Comparison of ENCODE assay signal across 29 cellular contexts in the genomic region with DNA sequence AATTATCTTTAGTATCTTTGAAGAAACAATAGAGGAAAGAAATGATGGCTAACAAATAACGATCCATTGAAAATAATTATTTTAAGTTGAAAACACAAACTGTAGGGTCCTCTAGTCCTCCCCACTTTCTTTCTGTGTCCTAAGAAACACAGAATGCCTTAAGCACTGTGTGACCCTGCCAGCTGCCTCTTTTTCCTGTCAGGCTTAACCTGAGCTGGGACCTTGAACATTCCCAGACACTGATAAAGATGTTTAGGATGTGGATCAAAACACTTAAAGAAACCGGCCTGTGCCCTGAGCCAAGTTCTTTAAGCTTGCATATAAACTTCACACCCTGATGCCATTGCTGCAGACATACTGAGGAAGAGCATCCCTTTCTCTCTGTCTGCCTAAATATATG.
"Had no signal": no experiment of that assay in that cellular context is flagged by ENCODE, and none has a peak within 500 bp of the region (broad histone marks: within the 10 kb centered on the region; RNA-seq: fewer than 3 reads in every experiment).

No MANE protein-coding gene starts in this region.

- H3K4me3 Mint-ChIP-seq: effector memory CD8-positive, alpha-beta T cell; natural killer cell; neural crest cell had no signal

- H3K4me1 Mint-ChIP-seq: natural killer cell, neural crest cell had no signal

- H3K27ac ChIP-seq: epithelial cell of prostate, heart right ventricle, lower lobe of right lung, ovary, right atrium auricular region, stomach, thyroid gland, vagina had no signal

- H3K36me3 ChIP-seq: heart right ventricle, lower lobe of right lung, ovary, right atrium auricular region, stomach, thyroid gland, vagina had no signal

- H3K27me3 Mint-ChIP-seq: effector memory CD8-positive, alpha-beta T cell had no signal

- H3K27me3 ChIP-seq: heart right ventricle, ovary, right atrium auricular region, stomach, thyroid gland, vagina had no signal

- H3K9me3 ChIP-seq: lower lobe of right lung, ovary, thyroid gland had no signal

- FAIRE-seq: islet of Langerhans had no signal

- H3K4me3 ChIP-seq: heart right ventricle, lower lobe of right lung, ovary, right atrium auricular region, smooth muscle cell, stomach, thyroid gland, vagina had no signal

- ATAC-seq: effector memory CD8-positive, alpha-beta T cell; esophagus mucosa; heart right ventricle; left colon; left ventricle myocardium superior; lower lobe of right lung; natural killer cell; sciatic nerve had no signal

- H3K9me3 Mint-ChIP-seq: neural crest cell had no signal

- H3K36me3 Mint-ChIP-seq: natural killer cell had no signal

- H3K4me1 ChIP-seq: heart right ventricle, lower lobe of right lung, right atrium auricular region, stomach, thyroid gland, vagina had no signal

- DNase-seq: cortex of kidney; effector memory CD8-positive, alpha-beta T cell; foreskin melanocyte; glutamatergic neuron; heart right ventricle; hippocampal formation; kidney glomerular epithelial cell; left colon; left ventricle myocardium superior; lower lobe of right lung; natural killer cell; ovary; posterior cingulate gyrus; stimulated activated CD4-positive, alpha-beta T cell treated with anti-CD3 and anti-CD28 coated beads, Interleukin-12 subunit alpha, Interleukin-12 subunit beta, amount 100 ng/mL, for 4 hours; stimulated activated CD4-positive, alpha-beta T cell treated with anti-CD3 and anti-CD28 coated beads, Interleukin-1b, Interleukin-23, amount 100 ng/mL, for 48 hours; stimulated activated CD4-positive, alpha-beta T cell treated with anti-CD3 and anti-CD28 coated beads, Interleukin-4, amount 100 ng/mL, for 1 hour; stimulated activated CD8-positive, alpha-beta memory T cell treated with anti-CD3 and anti-CD28 coated beads, Interleukin-4, amount 100 ng/mL, for 48 hours; stimulated activated naive CD4-positive, alpha-beta T cell treated with Interleukin-2 at 50 U/mL for 16 hours; stomach; thyroid gland; trophoblast cell had no signal

- H3K4me2 ChIP-seq: smooth muscle cell had no signal

- H3K27ac Mint-ChIP-seq: effector memory CD8-positive, alpha-beta T cell; natural killer cell had no signal
